Comparison of ENCODE assay signal across 13 cellular contexts in genomic region chr3:155418426-155418825, GRCh38.
DNase-seq lines count a peak whose midpoint lies in the region; ATAC-seq lines count a peak whose summit lies in the region.
"Had no signal": no experiment of that assay in that cellular context is flagged by ENCODE, and none has a peak within 500 bp of the region (broad histone marks: within the 10 kb centered on the region; RNA-seq: fewer than 3 reads in every experiment).

No MANE protein-coding gene starts in this region.

- H3K9me3 Mint-ChIP-seq in activated CD4-positive, alpha-beta memory T cell treated with anti-CD3 and anti-CD28 coated beads for 36 hours: no peaks in the 10 kb centered on the region

- intact Hi-C loops in head of caudate nucleus (cut with DNase I): no loop called here
- intact Hi-C loops in activated CD4-positive, alpha-beta memory T cell treated with anti-CD3 and anti-CD28 coated beads for 36 hours (cut with micrococcal nuclease): no loop called here

- peak in 2 of 3 experiments; percentile 72 to 93 for DNase-seq in NCI-H1417 (lab: John Stamatoyannopoulos, UW)
- peak; percentile 14 for DNase-seq in RPMI7951 (ENCODE audit: low read depth)
- peak; percentile 11 to 79 (median 50) for DNase-seq in head of caudate nucleus
- peak; percentile 20 for DNase-seq in pons (ENCODE audit: low spot score)
- DNase-seq in NOMO-1 treated with dmso at 0.1 percent for 144 hours (lab: John Stamatoyannopoulos, UW; ENCODE audit: unreplicated experiment): no peak
- no peak for DNase-seq in activated CD4-positive, alpha-beta memory T cell treated with anti-CD3 and anti-CD28 coated beads for 36 hours
- DNase-seq: activated CD4-positive, alpha-beta T cell treated with anti-CD3 and anti-CD28 coated beads for 48 hours; activated naive CD8-positive, alpha-beta T cell treated with anti-CD3 and anti-CD28 coated beads for 36 hours; activated T-cell treated with anti-CD3 and anti-CD28 coated beads, Interleukin-2, amount 50 U/mL, for 1 hour; psoas muscle; SIG-M5; T1000 had no signal

- H3K27ac Mint-ChIP-seq in activated CD4-positive, alpha-beta memory T cell treated with anti-CD3 and anti-CD28 coated beads for 36 hours: no peak overlapping the region
- H3K27ac Mint-ChIP-seq: activated naive CD8-positive, alpha-beta T cell treated with anti-CD3 and anti-CD28 coated beads for 36 hours had no signal

- CTCF ChIA-PET in activated CD4-positive, alpha-beta memory T cell treated with anti-CD3 and anti-CD28 coated beads for 36 hours (lab: Charles Lee): no interaction called here

- ATAC-seq in GM19324 (IDR thresholded peaks at IDR 0.05; ENCODE audit: low FRiP score, unreplicated experiment): no peak
- ATAC-seq: psoas muscle had no signal

- H3K27me3 Mint-ChIP-seq in activated CD4-positive, alpha-beta memory T cell treated with anti-CD3 and anti-CD28 coated beads for 36 hours: peaks cover 2% of the 10 kb centered on the region
- H3K27me3 Mint-ChIP-seq: activated naive CD8-positive, alpha-beta T cell treated with anti-CD3 and anti-CD28 coated beads for 36 hours had no signal

- POLR2A ChIA-PET in activated CD4-positive, alpha-beta memory T cell treated with anti-CD3 and anti-CD28 coated beads for 36 hours (lab: Charles Lee): no interaction called here

- no peaks in the 10 kb centered on the region for H3K36me3 Mint-ChIP-seq in activated CD4-positive, alpha-beta memory T cell treated with anti-CD3 and anti-CD28 coated beads for 36 hours
- H3K36me3 Mint-ChIP-seq: activated naive CD8-positive, alpha-beta T cell treated with anti-CD3 and anti-CD28 coated beads for 36 hours had no signal

- no peaks in the 10 kb centered on the region for H3K4me1 Mint-ChIP-seq in activated CD4-positive, alpha-beta memory T cell treated with anti-CD3 and anti-CD28 coated beads for 36 hours (ENCODE audit: low read depth)
- H3K4me1 Mint-ChIP-seq: activated naive CD8-positive, alpha-beta T cell treated with anti-CD3 and anti-CD28 coated beads for 36 hours had no signal

- no peak overlapping the region for H3K4me3 Mint-ChIP-seq in activated CD4-positive, alpha-beta memory T cell treated with anti-CD3 and anti-CD28 coated beads for 36 hours
- H3K4me3 Mint-ChIP-seq: activated naive CD8-positive, alpha-beta T cell treated with anti-CD3 and anti-CD28 coated beads for 36 hours had no signal

Comparison
In these comparisons a context has a peak if more than half of its experiments do, and no peak if none do; other contexts are left out.
1. DNase-seq: peak in NCI-H1417 (2 of 3), RPMI7951 (single experiment), head of caudate nucleus (42 of 42) and pons (single experiment); none in NOMO-1 treated with dmso at 0.1 percent for 144 hours (single experiment) and activated CD4-positive, alpha-beta memory T cell treated with anti-CD3 and anti-CD28 coated beads for 36 hours (single experiment).